8 cellular contexts compared by ENCODE assay signal in the genomic region with DNA sequence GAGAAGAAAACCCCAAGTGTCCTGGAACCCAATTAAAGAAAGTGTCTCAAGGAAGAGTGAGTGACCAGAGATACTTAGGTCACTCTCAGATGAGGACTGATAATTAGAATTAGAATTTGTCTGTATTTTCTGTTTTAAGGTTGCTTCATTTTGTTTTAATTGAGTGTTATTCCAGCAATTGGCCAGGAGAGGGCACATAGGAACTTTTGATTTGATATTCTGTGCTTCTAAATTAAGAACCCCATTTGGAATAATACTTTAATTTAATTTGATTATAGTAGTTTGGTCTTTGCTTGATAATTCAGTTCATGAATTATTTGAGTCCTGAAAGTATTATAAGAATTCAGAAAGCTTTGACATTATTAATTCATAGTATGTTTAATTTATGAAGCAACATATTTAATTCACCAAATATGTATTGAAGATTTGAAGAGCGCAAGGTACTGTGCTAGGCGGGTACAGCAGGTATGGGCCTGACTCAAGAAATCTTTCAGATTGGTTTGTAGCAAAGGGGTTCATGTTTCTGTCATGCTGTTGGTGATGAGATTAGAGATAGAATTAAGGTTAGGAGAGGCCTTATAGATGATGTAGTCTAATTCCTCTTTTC. TPM values are rescaled to one million over a fixed set of nuclear protein-coding genes. Genes with fewer than 3 reads are reported as not detected.
DNase-seq lines count a peak whose midpoint lies in the region; ATAC-seq, FAIRE-seq and TF ChIP-seq lines count a peak whose summit lies in the region.

No MANE protein-coding gene starts in this region.

- FAIRE-seq in HTR-8/SVneo (lab: Jason Lieb, UNC) (no peak), bronchial epithelial cell (lab: Jason Lieb, UNC) (no peak)

- H3K36me3 ChIP-seq in CD4-positive, alpha-beta memory T cell (ENCODE audit: insufficient read depth, low read length) = peaks cover 5% of the 10 kb centered on the region
- H3K36me3 ChIP-seq in bronchial epithelial cell (ENCODE audit: control insufficient read depth, insufficient read depth, low read length) = no peaks in the 10 kb centered on the region
- H3K36me3 ChIP-seq in naive thymus-derived CD4-positive, alpha-beta T cell (ENCODE audit: control insufficient read depth in 2 of 3, insufficient read depth in 3 of 3, low read length in 3 of 3) = peaks cover 0 to 10% (median 0%) of the 10 kb centered on the region in 3 experiments

- no peak overlapping the region for H3K27ac Mint-ChIP-seq in CD4-positive, alpha-beta memory T cell
- H3K27ac Mint-ChIP-seq in naive thymus-derived CD4-positive, alpha-beta T cell = no peak overlapping the region

- intact Hi-C loops in CD4-positive, alpha-beta memory T cell (cut with micrococcal nuclease) = loop anchor here (2.0 kb wide), 1 partner anchor 295 kb away; no protein-coding TSS in a partner anchor
- intact Hi-C loops in naive thymus-derived CD4-positive, alpha-beta T cell (cut with micrococcal nuclease) = loop anchor here (1.0 to 10.0 kb wide), 5 partner anchors 201 to 1989 kb away; partner anchors contain the start of gene GALNT10 (in 1 of the 2)

- no peak overlapping the region for H3K4me3 ChIP-seq in CD4-positive, alpha-beta memory T cell (ENCODE audit: low read length in 2 of 2)
- H3K4me3 ChIP-seq in bronchial epithelial cell (ENCODE audit: low read depth, low read length) = no peak overlapping the region
- no peak overlapping the region for H3K4me3 ChIP-seq in naive thymus-derived CD4-positive, alpha-beta T cell (ENCODE audit: low read length)

- H3K9me3 ChIP-seq in CD4-positive, alpha-beta memory T cell (ENCODE audit: control insufficient read depth in 1 of 2, low read length in 2 of 2) = no peaks in the 10 kb centered on the region
- H3K9me3 ChIP-seq in naive thymus-derived CD4-positive, alpha-beta T cell (ENCODE audit: control insufficient read depth in 2 of 3, low read length in 3 of 3) = no peaks in the 10 kb centered on the region

- H3K27ac ChIP-seq in CD4-positive, alpha-beta memory T cell (ENCODE audit: low read depth, low read length) = no peak overlapping the region
- no peak overlapping the region for H3K27ac ChIP-seq in naive thymus-derived CD4-positive, alpha-beta T cell (ENCODE audit: low read depth, low read length)

- POLR2A ChIA-PET in CD4-positive, alpha-beta memory T cell (lab: Charles Lee; ENCODE audit: partially characterized antibody) = interaction anchor here (1.2 kb wide), 1 partner anchor 238 kb away, joined by 3 read pairs; no protein-coding TSS in a partner anchor
- POLR2A ChIA-PET in naive thymus-derived CD4-positive, alpha-beta T cell (lab: Charles Lee) = interaction anchor here (0.6 kb wide), 1 partner anchor 176 kb away, joined by 6 read pairs; no protein-coding TSS in a partner anchor

- peaks cover 39% of the 10 kb centered on the region for H3K4me1 ChIP-seq in CD4-positive, alpha-beta memory T cell (ENCODE audit: insufficient read depth, low read length)
- H3K4me1 ChIP-seq in naive thymus-derived CD4-positive, alpha-beta T cell (ENCODE audit: control insufficient read depth in 2 of 2, insufficient read depth in 2 of 2, low read length in 2 of 2) = peaks cover 4 to 17% of the 10 kb centered on the region in 2 donors

- peaks cover 0 to 2% (median 0%) of the 10 kb centered on the region in 8 donors for H3K9me3 Mint-ChIP-seq in CD4-positive, alpha-beta memory T cell
- H3K9me3 Mint-ChIP-seq in naive thymus-derived CD4-positive, alpha-beta T cell = peaks cover 0 to 3% (median 0%) of the 10 kb centered on the region in 11 donors

- H3K4me1 Mint-ChIP-seq in CD4-positive, alpha-beta memory T cell = peaks cover 38 to 54% (median 44%) of the 10 kb centered on the region in 4 donors
- H3K4me1 Mint-ChIP-seq in naive thymus-derived CD4-positive, alpha-beta T cell = peaks cover 27 to 61% (median 52%) of the 10 kb centered on the region in 7 donors

- DNase-seq in CD4-positive, alpha-beta memory T cell = peak in 4 of 5 donors; percentile 10 to 35 (median 28)
- DNase-seq in HTR-8/SVneo (ENCODE audit: insufficient read length, low spot score) (peak; percentile 11), bronchial epithelial cell (ENCODE audit: low read depth) (peak; percentile 35), GM19238 (ENCODE audit: insufficient read length, low spot score) (no peak), ureter (ENCODE audit: low spot score) (no peak)
- DNase-seq in naive thymus-derived CD4-positive, alpha-beta T cell = peak in 5 of 9 donors; percentile 10 to 29 (median 20)
- DNase-seq in stimulated activated CD4-positive, alpha-beta T cell treated with anti-CD3 and anti-CD28 coated beads, Interleukin-15, amount 100 ng/mL, for 24 hours = no peak

- no peak for ATAC-seq in naive thymus-derived CD4-positive, alpha-beta T cell
- no peak for ATAC-seq in HG02642 (IDR thresholded peaks at IDR 0.05; ENCODE audit: poor library complexity, unreplicated experiment)

- no peaks in the 10 kb centered on the region for H3K27me3 ChIP-seq in CD4-positive, alpha-beta memory T cell (ENCODE audit: insufficient read depth, low read length)
- no peaks in the 10 kb centered on the region for H3K27me3 ChIP-seq in bronchial epithelial cell (ENCODE audit: control insufficient read depth, insufficient read depth, low read length)
- no peaks in the 10 kb centered on the region for H3K27me3 ChIP-seq in naive thymus-derived CD4-positive, alpha-beta T cell (ENCODE audit: control insufficient read depth in 2 of 2, insufficient read depth in 2 of 2, low read length in 2 of 2)

- no peak overlapping the region for H3K4me3 Mint-ChIP-seq in CD4-positive, alpha-beta memory T cell
- H3K4me3 Mint-ChIP-seq in naive thymus-derived CD4-positive, alpha-beta T cell = no peak overlapping the region

- peak; percentile 36 for TF ChIP-seq CTCF in bronchial epithelial cell (IDR thresholded peaks at IDR 0.05; ENCODE audit: insufficient read depth, low read length, severe bottlenecking)

- H3K27me3 Mint-ChIP-seq in CD4-positive, alpha-beta memory T cell = no peaks in the 10 kb centered on the region
- no peaks in the 10 kb centered on the region for H3K27me3 Mint-ChIP-seq in naive thymus-derived CD4-positive, alpha-beta T cell

- H3K36me3 Mint-ChIP-seq in CD4-positive, alpha-beta memory T cell = peaks cover 11 to 27% of the 10 kb centered on the region in 2 donors
- H3K36me3 Mint-ChIP-seq in naive thymus-derived CD4-positive, alpha-beta T cell = peaks cover 0 to 20% (median 5%) of the 10 kb centered on the region in 5 donors

- CTCF ChIA-PET in CD4-positive, alpha-beta memory T cell (lab: Charles Lee; ENCODE audit: partially characterized antibody) = interaction anchor here (1.0 to 1.7 kb wide), 8 partner anchors 8 to 295 kb away, joined by 3 to 7 read pairs (median 4); partner anchors contain the start of gene GEMIN5
- CTCF ChIA-PET in naive thymus-derived CD4-positive, alpha-beta T cell (lab: Charles Lee) = interaction anchor here (2.1 kb wide), 1 partner anchor 296 kb away, joined by 6 read pairs; no protein-coding TSS in a partner anchor

RNA-seq across cellular contexts. Expression of gene MRPL22, which starts 4.9 kb away (rescaled TPM):
- total RNA-seq in CD4-positive, alpha-beta memory T cell = 10 to 100 TPM; 28.0 to 33.1 TPM
- 100 to 1,000 TPM in 1 of 2 donors, 10 to 100 TPM in 1; 97.0 to 101 TPM for polyA plus RNA-seq in CD4-positive, alpha-beta memory T cell
- 14.2 and 30.7 TPM in 2 replicates for total RNA-seq in bronchial epithelial cell
- total RNA-seq in naive thymus-derived CD4-positive, alpha-beta T cell = 10 to 100 TPM; 18.4 to 62.0 (median 24.9) TPM
- polyA plus RNA-seq in naive thymus-derived CD4-positive, alpha-beta T cell = 10 to 100 TPM; 89.2 to 97.6 TPM
- 30.5 TPM for total RNA-seq in ureter

RNA-seq across cellular contexts. Expression of gene GEMIN5, which starts 7.8 kb away (rescaled TPM):
- total RNA-seq in CD4-positive, alpha-beta memory T cell = 10 to 100 TPM; 17.0 to 19.1 TPM
- 10 to 100 TPM in 1 of 2 donors, 1 to 10 TPM in 1; 3.3 to 10.5 TPM for polyA plus RNA-seq in CD4-positive, alpha-beta memory T cell
- 8.7 and 12.6 TPM in 2 replicates for total RNA-seq in bronchial epithelial cell
- 10 to 100 TPM; 10.2 to 21.4 (median 17.3) TPM for total RNA-seq in naive thymus-derived CD4-positive, alpha-beta T cell
- polyA plus RNA-seq in naive thymus-derived CD4-positive, alpha-beta T cell = 10 to 100 TPM in 1 of 2 donors, 1 to 10 TPM in 1; 8.6 to 21.2 TPM
- total RNA-seq in ureter = 20.9 TPM

Comparison
In these comparisons a context has a peak if more than half of its experiments do, and no peak if none do; other contexts are left out.
1. DNase-seq: peak in CD4-positive, alpha-beta memory T cell (4 of 5), HTR-8/SVneo (single experiment), bronchial epithelial cell (single experiment) and naive thymus-derived CD4-positive, alpha-beta T cell (5 of 9); none in GM19238 (single experiment), ureter (single experiment) and stimulated activated CD4-positive, alpha-beta T cell treated with anti-CD3 and anti-CD28 coated beads, Interleukin-15, amount 100 ng/mL, for 24 hours (single experiment).